1 cellular context compared by ENCODE assay signal in the genomic region with DNA sequence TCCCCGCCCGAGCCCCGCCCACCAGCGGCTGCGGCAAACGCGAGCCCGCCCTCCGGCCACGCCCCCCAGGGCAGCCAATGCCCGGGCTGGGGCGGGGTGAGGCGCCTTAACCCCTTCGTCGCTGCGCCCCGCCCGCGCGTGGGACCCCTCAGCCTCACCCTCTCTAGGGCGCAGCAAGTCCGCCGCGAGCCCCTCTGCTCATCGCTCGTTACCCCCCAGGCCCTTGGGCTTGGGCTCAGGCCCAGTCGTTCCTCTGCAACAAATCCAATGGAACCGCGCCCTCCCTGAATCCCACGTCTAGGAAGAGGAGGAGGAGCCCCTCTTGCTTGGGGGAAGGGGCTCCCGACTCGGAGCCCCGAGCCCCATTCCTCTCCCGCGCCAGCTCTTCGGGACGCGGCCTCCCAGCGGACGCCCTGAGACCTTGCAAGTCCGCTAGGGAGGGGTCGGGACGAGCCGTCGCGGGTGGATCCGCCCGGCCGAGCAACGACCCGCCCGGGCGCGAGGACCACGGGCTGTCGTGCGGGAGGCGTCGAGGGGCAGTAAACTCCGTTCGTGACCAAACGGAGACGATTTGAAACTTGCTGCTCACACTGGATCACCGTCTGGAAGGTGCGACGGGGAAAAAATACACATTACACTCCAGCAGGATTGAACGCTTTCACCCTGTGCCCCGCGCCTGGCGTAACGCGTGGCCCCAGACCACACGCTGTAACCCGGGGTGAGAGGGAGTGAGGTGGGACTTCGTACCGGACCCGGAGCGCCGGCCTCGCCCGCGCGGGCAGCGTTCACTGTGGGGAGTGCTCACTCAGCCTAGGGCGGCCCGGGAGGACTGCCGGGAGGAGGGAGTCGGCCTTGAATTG.
TF ChIP-seq lines count a peak whose summit lies in the region.

No MANE protein-coding gene starts in this region.

TF ChIP-seq in HEK293, 187 proteins besides CTCF, POLR2A, EP300 and RAD21 (continued from another document and continues in another):
- TF ChIP-seq, protein P1, sequence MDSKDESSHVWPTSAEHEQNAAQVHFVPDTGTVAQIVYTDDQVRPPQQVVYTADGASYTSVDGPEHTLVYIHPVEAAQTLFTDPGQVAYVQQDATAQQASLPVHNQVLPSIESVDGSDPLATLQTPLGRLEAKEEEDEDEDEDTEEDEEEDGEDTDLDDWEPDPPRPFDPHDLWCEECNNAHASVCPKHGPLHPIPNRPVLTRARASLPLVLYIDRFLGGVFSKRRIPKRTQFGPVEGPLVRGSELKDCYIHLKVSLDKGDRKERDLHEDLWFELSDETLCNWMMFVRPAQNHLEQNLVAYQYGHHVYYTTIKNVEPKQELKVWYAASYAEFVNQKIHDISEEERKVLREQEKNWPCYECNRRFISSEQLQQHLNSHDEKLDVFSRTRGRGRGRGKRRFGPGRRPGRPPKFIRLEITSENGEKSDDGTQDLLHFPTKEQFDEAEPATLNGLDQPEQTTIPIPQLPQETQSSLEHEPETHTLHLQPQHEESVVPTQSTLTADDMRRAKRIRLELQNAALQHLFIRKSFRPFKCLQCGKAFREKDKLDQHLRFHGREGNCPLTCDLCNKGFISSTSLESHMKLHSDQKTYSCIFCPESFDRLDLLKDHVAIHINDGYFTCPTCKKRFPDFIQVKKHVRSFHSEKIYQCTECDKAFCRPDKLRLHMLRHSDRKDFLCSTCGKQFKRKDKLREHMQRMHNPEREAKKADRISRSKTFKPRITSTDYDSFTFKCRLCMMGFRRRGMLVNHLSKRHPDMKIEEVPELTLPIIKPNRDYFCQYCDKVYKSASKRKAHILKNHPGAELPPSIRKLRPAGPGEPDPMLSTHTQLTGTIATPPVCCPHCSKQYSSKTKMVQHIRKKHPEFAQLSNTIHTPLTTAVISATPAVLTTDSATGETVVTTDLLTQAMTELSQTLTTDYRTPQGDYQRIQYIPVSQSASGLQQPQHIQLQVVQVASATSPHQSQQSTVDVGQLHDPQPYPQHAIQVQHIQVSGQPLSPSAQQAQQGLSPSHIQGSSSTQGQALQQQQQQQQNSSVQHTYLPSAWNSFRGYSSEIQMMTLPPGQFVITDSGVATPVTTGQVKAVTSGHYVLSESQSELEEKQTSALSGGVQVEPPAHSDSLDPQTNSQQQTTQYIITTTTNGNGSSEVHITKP (tag by site-specific recombination; IDR thresholded peaks at IDR 0.05): peak; percentile 93
- peak; percentile 80 for TF ChIP-seq ZFP37 (tag by site-specific recombination; IDR thresholded peaks at IDR 0.05)
- TF ChIP-seq ZBTB17 (tag by site-specific recombination; IDR thresholded peaks at IDR 0.05): peak; percentile 86
- no peak for TF ChIP-seq ZNF416 (tag by site-specific recombination; IDR thresholded peaks at IDR 0.05)
- TF ChIP-seq ZNF473 (tag by site-specific recombination; IDR thresholded peaks at IDR 0.05): no peak
- TF ChIP-seq ZNF23 (tag by site-specific recombination; IDR thresholded peaks at IDR 0.05; ENCODE audit: borderline replicate concordance): no peak
- TF ChIP-seq, protein P2, sequence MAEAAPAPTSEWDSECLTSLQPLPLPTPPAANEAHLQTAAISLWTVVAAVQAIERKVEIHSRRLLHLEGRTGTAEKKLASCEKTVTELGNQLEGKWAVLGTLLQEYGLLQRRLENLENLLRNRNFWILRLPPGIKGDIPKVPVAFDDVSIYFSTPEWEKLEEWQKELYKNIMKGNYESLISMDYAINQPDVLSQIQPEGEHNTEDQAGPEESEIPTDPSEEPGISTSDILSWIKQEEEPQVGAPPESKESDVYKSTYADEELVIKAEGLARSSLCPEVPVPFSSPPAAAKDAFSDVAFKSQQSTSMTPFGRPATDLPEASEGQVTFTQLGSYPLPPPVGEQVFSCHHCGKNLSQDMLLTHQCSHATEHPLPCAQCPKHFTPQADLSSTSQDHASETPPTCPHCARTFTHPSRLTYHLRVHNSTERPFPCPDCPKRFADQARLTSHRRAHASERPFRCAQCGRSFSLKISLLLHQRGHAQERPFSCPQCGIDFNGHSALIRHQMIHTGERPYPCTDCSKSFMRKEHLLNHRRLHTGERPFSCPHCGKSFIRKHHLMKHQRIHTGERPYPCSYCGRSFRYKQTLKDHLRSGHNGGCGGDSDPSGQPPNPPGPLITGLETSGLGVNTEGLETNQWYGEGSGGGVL (tag by site-specific recombination; IDR thresholded peaks at IDR 0.05): peak; percentile 18; the same call in 1 of the 2 replicates
- TF ChIP-seq ZNF2 (tag by site-specific recombination; IDR thresholded peaks at IDR 0.05): 0 out of 2 replicates have a peak, but pooled peaks have one; percentile 66
- TF ChIP-seq, protein P3, sequence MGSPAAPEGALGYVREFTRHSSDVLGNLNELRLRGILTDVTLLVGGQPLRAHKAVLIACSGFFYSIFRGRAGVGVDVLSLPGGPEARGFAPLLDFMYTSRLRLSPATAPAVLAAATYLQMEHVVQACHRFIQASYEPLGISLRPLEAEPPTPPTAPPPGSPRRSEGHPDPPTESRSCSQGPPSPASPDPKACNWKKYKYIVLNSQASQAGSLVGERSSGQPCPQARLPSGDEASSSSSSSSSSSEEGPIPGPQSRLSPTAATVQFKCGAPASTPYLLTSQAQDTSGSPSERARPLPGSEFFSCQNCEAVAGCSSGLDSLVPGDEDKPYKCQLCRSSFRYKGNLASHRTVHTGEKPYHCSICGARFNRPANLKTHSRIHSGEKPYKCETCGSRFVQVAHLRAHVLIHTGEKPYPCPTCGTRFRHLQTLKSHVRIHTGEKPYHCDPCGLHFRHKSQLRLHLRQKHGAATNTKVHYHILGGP (tag by site-specific recombination; IDR thresholded peaks at IDR 0.05): no peak
- peak; percentile 85 for TF ChIP-seq KLF8 (tag by site-specific recombination; IDR thresholded peaks at IDR 0.05)
- TF ChIP-seq ZNF335 (tag by site-specific recombination; conservative IDR thresholded peaks at IDR 0.05): peak; percentile 85
- no peak for TF ChIP-seq SALL2 (tag by site-specific recombination; IDR thresholded peaks at IDR 0.05; ENCODE audit: borderline replicate concordance)
- no peak for TF ChIP-seq ZNF544 (tag by site-specific recombination; IDR thresholded peaks at IDR 0.05)
- TF ChIP-seq GFI1B (tag by site-specific recombination; IDR thresholded peaks at IDR 0.05): no peak
- TF ChIP-seq, protein P4, sequence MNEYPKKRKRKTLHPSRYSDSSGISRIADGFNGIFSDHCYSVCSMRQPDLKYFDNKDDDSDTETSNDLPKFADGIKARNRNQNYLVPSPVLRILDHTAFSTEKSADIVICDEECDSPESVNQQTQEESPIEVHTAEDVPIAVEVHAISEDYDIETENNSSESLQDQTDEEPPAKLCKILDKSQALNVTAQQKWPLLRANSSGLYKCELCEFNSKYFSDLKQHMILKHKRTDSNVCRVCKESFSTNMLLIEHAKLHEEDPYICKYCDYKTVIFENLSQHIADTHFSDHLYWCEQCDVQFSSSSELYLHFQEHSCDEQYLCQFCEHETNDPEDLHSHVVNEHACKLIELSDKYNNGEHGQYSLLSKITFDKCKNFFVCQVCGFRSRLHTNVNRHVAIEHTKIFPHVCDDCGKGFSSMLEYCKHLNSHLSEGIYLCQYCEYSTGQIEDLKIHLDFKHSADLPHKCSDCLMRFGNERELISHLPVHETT (tag by site-specific recombination; IDR thresholded peaks at IDR 0.05): 0 out of 2 replicates have a peak, but pooled peaks have one; percentile 20
- TF ChIP-seq, protein P5, sequence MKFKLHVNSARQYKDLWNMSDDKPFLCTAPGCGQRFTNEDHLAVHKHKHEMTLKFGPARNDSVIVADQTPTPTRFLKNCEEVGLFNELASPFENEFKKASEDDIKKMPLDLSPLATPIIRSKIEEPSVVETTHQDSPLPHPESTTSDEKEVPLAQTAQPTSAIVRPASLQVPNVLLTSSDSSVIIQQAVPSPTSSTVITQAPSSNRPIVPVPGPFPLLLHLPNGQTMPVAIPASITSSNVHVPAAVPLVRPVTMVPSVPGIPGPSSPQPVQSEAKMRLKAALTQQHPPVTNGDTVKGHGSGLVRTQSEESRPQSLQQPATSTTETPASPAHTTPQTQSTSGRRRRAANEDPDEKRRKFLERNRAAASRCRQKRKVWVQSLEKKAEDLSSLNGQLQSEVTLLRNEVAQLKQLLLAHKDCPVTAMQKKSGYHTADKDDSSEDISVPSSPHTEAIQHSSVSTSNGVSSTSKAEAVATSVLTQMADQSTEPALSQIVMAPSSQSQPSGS (tag by site-specific recombination; IDR thresholded peaks at IDR 0.05; ENCODE audit: low read depth): no peak
- peak; percentile 68; the same call in 1 of the 2 replicates for TF ChIP-seq ZSCAN23 (tag by site-specific recombination; IDR thresholded peaks at IDR 0.05)
- TF ChIP-seq, protein P6, sequence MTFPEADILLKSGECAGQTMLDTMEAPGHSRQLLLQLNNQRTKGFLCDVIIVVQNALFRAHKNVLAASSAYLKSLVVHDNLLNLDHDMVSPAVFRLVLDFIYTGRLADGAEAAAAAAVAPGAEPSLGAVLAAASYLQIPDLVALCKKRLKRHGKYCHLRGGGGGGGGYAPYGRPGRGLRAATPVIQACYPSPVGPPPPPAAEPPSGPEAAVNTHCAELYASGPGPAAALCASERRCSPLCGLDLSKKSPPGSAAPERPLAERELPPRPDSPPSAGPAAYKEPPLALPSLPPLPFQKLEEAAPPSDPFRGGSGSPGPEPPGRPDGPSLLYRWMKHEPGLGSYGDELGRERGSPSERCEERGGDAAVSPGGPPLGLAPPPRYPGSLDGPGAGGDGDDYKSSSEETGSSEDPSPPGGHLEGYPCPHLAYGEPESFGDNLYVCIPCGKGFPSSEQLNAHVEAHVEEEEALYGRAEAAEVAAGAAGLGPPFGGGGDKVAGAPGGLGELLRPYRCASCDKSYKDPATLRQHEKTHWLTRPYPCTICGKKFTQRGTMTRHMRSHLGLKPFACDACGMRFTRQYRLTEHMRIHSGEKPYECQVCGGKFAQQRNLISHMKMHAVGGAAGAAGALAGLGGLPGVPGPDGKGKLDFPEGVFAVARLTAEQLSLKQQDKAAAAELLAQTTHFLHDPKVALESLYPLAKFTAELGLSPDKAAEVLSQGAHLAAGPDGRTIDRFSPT (tag by site-specific recombination; IDR thresholded peaks at IDR 0.05): peak; percentile 40
- TF ChIP-seq MZF1 (tag by site-specific recombination; IDR thresholded peaks at IDR 0.05; ENCODE audit: borderline replicate concordance): 0 out of 2 replicates have a peak, but pooled peaks have one; percentile 13
- TF ChIP-seq, protein P7, sequence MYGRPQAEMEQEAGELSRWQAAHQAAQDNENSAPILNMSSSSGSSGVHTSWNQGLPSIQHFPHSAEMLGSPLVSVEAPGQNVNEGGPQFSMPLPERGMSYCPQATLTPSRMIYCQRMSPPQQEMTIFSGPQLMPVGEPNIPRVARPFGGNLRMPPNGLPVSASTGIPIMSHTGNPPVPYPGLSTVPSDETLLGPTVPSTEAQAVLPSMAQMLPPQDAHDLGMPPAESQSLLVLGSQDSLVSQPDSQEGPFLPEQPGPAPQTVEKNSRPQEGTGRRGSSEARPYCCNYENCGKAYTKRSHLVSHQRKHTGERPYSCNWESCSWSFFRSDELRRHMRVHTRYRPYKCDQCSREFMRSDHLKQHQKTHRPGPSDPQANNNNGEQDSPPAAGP (tag by site-specific recombination; IDR thresholded peaks at IDR 0.05): peak; percentile 65
- TF ChIP-seq IKZF3 (tag by site-specific recombination; IDR thresholded peaks at IDR 0.05): 0 out of 2 replicates have a peak, but pooled peaks have one; percentile 17
- peak; percentile 61; the same call in 1 of the 2 replicates for TF ChIP-seq ZNF76 (tag by site-specific recombination; IDR thresholded peaks at IDR 0.05; ENCODE audit: borderline replicate concordance, low read depth)
- no peak for TF ChIP-seq ZNF132 (tag by site-specific recombination; IDR thresholded peaks at IDR 0.05; ENCODE audit: borderline replicate concordance)
- no peak for TF ChIP-seq ZNF366 (tag by site-specific recombination; conservative IDR thresholded peaks at IDR 0.05)
- TF ChIP-seq, protein P8, sequence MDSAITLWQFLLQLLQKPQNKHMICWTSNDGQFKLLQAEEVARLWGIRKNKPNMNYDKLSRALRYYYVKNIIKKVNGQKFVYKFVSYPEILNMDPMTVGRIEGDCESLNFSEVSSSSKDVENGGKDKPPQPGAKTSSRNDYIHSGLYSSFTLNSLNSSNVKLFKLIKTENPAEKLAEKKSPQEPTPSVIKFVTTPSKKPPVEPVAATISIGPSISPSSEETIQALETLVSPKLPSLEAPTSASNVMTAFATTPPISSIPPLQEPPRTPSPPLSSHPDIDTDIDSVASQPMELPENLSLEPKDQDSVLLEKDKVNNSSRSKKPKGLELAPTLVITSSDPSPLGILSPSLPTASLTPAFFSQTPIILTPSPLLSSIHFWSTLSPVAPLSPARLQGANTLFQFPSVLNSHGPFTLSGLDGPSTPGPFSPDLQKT (IDR thresholded peaks at IDR 0.05; ENCODE audit: borderline replicate concordance, low read depth, low read length): no peak
- TF ChIP-seq ZNF501 (tag by site-specific recombination; IDR thresholded peaks at IDR 0.05): peak; percentile 43; the same call in 1 of the 2 replicates
- TF ChIP-seq, protein P9, sequence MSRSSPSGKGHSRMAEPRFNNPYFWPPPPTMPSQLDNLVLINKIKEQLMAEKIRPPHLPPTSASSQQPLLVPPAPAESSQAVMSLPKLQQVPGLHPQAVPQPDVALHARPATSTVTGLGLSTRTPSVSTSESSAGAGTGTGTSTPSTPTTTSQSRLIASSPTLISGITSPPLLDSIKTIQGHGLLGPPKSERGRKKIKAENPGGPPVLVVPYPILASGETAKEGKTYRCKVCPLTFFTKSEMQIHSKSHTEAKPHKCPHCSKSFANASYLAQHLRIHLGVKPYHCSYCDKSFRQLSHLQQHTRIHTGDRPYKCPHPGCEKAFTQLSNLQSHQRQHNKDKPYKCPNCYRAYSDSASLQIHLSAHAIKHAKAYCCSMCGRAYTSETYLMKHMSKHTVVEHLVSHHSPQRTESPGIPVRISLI (tag by site-specific recombination; IDR thresholded peaks at IDR 0.05): no peak
- TF ChIP-seq, protein P10, sequence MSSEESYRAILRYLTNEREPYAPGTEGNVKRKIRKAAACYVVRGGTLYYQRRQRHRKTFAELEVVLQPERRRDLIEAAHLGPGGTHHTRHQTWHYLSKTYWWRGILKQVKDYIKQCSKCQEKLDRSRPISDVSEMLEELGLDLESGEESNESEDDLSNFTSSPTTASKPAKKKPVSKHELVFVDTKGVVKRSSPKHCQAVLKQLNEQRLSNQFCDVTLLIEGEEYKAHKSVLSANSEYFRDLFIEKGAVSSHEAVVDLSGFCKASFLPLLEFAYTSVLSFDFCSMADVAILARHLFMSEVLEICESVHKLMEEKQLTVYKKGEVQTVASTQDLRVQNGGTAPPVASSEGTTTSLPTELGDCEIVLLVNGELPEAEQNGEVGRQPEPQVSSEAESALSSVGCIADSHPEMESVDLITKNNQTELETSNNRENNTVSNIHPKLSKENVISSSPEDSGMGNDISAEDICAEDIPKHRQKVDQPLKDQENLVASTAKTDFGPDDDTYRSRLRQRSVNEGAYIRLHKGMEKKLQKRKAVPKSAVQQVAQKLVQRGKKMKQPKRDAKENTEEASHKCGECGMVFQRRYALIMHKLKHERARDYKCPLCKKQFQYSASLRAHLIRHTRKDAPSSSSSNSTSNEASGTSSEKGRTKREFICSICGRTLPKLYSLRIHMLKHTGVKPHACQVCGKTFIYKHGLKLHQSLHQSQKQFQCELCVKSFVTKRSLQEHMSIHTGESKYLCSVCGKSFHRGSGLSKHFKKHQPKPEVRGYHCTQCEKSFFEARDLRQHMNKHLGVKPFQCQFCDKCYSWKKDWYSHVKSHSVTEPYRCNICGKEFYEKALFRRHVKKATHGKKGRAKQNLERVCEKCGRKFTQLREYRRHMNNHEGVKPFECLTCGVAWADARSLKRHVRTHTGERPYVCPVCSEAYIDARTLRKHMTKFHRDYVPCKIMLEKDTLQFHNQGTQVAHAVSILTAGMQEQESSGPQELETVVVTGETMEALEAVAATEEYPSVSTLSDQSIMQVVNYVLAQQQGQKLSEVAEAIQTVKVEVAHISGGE (tag by site-specific recombination; conservative IDR thresholded peaks at IDR 0.05; ENCODE audit: low read depth): peak; percentile 38
